8 cellular contexts compared by ENCODE assay signal in genomic region chr19:4803736-4804695, GRCh38. TPM values are rescaled to one million over a fixed set of nuclear protein-coding genes. Genes with fewer than 3 reads are reported as not detected.
DNase-seq lines count a peak whose midpoint lies in the region; ATAC-seq and TF ChIP-seq lines count a peak whose summit lies in the region.

No MANE protein-coding gene starts in this region.

- TF ChIP-seq CTCF in heart right ventricle (IDR thresholded peaks at IDR 0.05): peak; percentile 61 to 89 (median 79)
- peak; percentile 34 to 88 (median 72) for TF ChIP-seq CTCF in spleen (IDR thresholded peaks at IDR 0.05 in 8 of 11, conservative IDR thresholded peaks at IDR 0.05 in 3 of 11)

- H3K9me3 ChIP-seq in heart right ventricle (no peaks in the 10 kb centered on the region), spleen (no peaks in the 10 kb centered on the region)

- no peak overlapping the region for H3K4me3 ChIP-seq in heart right ventricle
- peak overlapping the region in 1 of 8 donors; percentile 40 for H3K4me3 ChIP-seq in spleen

- H3K27ac ChIP-seq in heart right ventricle (peak overlapping the region in 1 of 10 donors; percentile 80), spleen (no peak overlapping the region)

- H3K27me3 ChIP-seq in heart right ventricle: no peaks in the 10 kb centered on the region
- H3K27me3 ChIP-seq in spleen (replicated peaks in 1 of 7): no peaks in the 10 kb centered on the region

- H3K36me3 ChIP-seq in heart right ventricle (no peaks in the 10 kb centered on the region), spleen (peaks cover 0 to 5% (median 0%) of the 10 kb centered on the region in 6 donors)

- H3K4me1 ChIP-seq in heart right ventricle: peaks cover 0 to 34% (median 18%) of the 10 kb centered on the region in 9 donors
- H3K4me1 ChIP-seq in spleen: peaks cover 0 to 34% (median 22%) of the 10 kb centered on the region in 6 donors

- TF ChIP-seq POLR2A in spleen (IDR thresholded peaks at IDR 0.05): no peak

- peak; percentile 92 for ATAC-seq in SK-N-SH treated with all-trans-retinoic acid at 6 μM for 48 hours
- ATAC-seq in heart right ventricle: peak; percentile 50 to 78 (median 63)
- ATAC-seq in HG03565 (IDR thresholded peaks at IDR 0.05; ENCODE audit: unreplicated experiment): no peak

- in situ Hi-C loops in Caki2 (cut with HindIII; ENCODE audit: low pct_unique_long_range_greater_than_20kb, low sequenced_read_pairs): no loop called here

- DNase-seq in Caki2 (ENCODE audit: low read depth) (peak; percentile 38), HuH-7 (ENCODE audit: low spot score) (peak; percentile 64), heart right ventricle (peak; percentile 55 to 69), spleen (peak; percentile 84), NCI-H187 treated with DMSO at 0.1 percent for 48 hours (lab: John Stamatoyannopoulos, UW) (no peak)
- DNase-seq in activated naive CD4-positive, alpha-beta T cell (lab: John Stamatoyannopoulos, UW): peak; percentile 18 to 55 (median 22)

- WGBS in heart right ventricle, 2 donors: 44 to 49% methylated on average over 33 of the region's 33 CpGs
- 48 to 51% (median 49%) methylated on average over 30 to 33 of the region's 33 CpGs for WGBS in spleen, 5 donors

- intact Hi-C loops in heart right ventricle (cut with DNase I): loop anchor here in 8 of 10 donors (1.0 to 10.0 kb wide), 5 partner anchors 71 to 231 kb away; no protein-coding TSS in a partner anchor
- intact Hi-C loops in spleen (cut with DNase I; ENCODE audit: low total_unique reads): loop anchor here (5.0 kb wide), 1 partner anchor 72 kb away; no protein-coding TSS in a partner anchor

TF ChIP-seq in SK-N-SH treated with all-trans-retinoic acid at 6 μM for 48 hours, 23 proteins besides CTCF, POLR2A, EP300 and RAD21:
- no peak for TF ChIP-seq ARNTL (CRISPR knock-in tag; IDR thresholded peaks at IDR 0.05; ENCODE audit: borderline replicate concordance, low read depth)
- peak; percentile 33; the same call in 1 of the 2 replicates for TF ChIP-seq ZNF70 (CRISPR knock-in tag; IDR thresholded peaks at IDR 0.05)

RNA-seq across cellular contexts. Expression of gene FEM1A, which starts 12.5 kb away (rescaled TPM):
- total RNA-seq in Caki2 (2014; rRNA removed; shearing (Covaris generic); ENCODE audit: low replicate concordance): 10.5 and 13.3 TPM in 2 replicates
- 10 to 100 TPM; 36.5 to 51.6 (median 48.1) TPM for total RNA-seq in heart right ventricle
- 10 to 100 TPM; 14.4 to 17.3 TPM for polyA plus RNA-seq in heart right ventricle
- 10 to 100 TPM; 10.3 to 18.2 (median 13.8) TPM for total RNA-seq in spleen
- polyA plus RNA-seq in spleen: 1 to 10 TPM; 2.5 to 5.4 (median 3.3) TPM

RNA-seq across cellular contexts. Expression of gene TICAM1, which starts 27.5 kb away (rescaled TPM):
- total RNA-seq in Caki2 (2014; rRNA removed; shearing (Covaris generic); ENCODE audit: low replicate concordance): 2.6 and 10.5 TPM in 2 replicates
- 10 to 100 TPM in 1 of 10 donors, 1 to 10 TPM in 9; 4.5 to 11.1 (median 6.9) TPM for total RNA-seq in heart right ventricle
- 1 to 10 TPM; 6.3 to 6.4 TPM for polyA plus RNA-seq in heart right ventricle
- 10 to 100 TPM; 10.2 to 21.0 (median 14.7) TPM for total RNA-seq in spleen
- 10 to 100 TPM in 1 of 3 donors, 1 to 10 TPM in 2; 4.4 to 12.5 (median 4.6) TPM for polyA plus RNA-seq in spleen
